Comparison of ENCODE assay signal across 15 cellular contexts in genomic region chr2:240494194-240494793, GRCh38. TPM values are rescaled to one million over a fixed set of nuclear protein-coding genes. Genes with fewer than 3 reads are reported as not detected.
DNase-seq lines count a peak whose midpoint lies in the region; TF ChIP-seq lines count a peak whose summit lies in the region.
"Had no signal": no experiment of that assay in that cellular context is flagged by ENCODE, and none has a peak within 500 bp of the region (broad histone marks: within the 10 kb centered on the region; RNA-seq: fewer than 3 reads in every experiment).

No MANE protein-coding gene starts in this region.

- H3K14ac ChIP-seq in neuronal stem cell (ENCODE audit: low read length) = no peak overlapping the region

- H3K27me3 ChIP-seq in BLaER1 (no peaks in the 10 kb centered on the region), neuronal stem cell (ENCODE audit: control insufficient read depth in 3 of 3, insufficient read depth in 3 of 3, low read depth in 1 of 3, low read length in 3 of 3) (no peaks in the 10 kb centered on the region)

- peaks cover 2% of the 10 kb centered on the region for H3K79me1 ChIP-seq in neuronal stem cell (ENCODE audit: low read depth, low read length)

- in situ Hi-C loops in KBM-7 (cut with MboI; ENCODE audit: low pct_unique_long_range_greater_than_20kb, low sequenced_read_pairs) = no loop called here

- H3K9ac ChIP-seq in BLaER1 (no peak overlapping the region), neuronal stem cell (ENCODE audit: low read depth, low read length, poor library complexity) (no peak overlapping the region)
- H3K9ac ChIP-seq: GM23248 had no signal

- H3K4me2 ChIP-seq in BLaER1 (no peak overlapping the region), neuronal stem cell (ENCODE audit: insufficient read depth, low read length, poor library complexity, severe bottlenecking) (no peak overlapping the region)

- peaks cover 37% of the 10 kb centered on the region for H3K9me3 Mint-ChIP-seq in osteocyte (ENCODE audit: unreplicated experiment)

- no peak overlapping the region for H3K4me3 Mint-ChIP-seq in osteocyte (ENCODE audit: unreplicated experiment)
- H3K4me3 Mint-ChIP-seq: CD4-positive, alpha-beta T cell had no signal

- H3K27ac ChIP-seq in BLaER1 (no peak overlapping the region), neuronal stem cell (replicated peaks; ENCODE audit: low read length) (no peak overlapping the region)
- H3K27ac ChIP-seq: GM23248 had no signal

- H2BK15ac ChIP-seq in neuronal stem cell (ENCODE audit: low read length) = no peak overlapping the region

- H3K27ac Mint-ChIP-seq in osteocyte (ENCODE audit: unreplicated experiment) = no peak overlapping the region
- H3K27ac Mint-ChIP-seq: CD4-positive, alpha-beta T cell had no signal

- no peaks in the 10 kb centered on the region for H3K4me1 Mint-ChIP-seq in osteocyte (ENCODE audit: unreplicated experiment)

- no peak overlapping the region for H4K8ac ChIP-seq in neuronal stem cell (ENCODE audit: low read depth, low read length)

- peaks cover 34% of the 10 kb centered on the region for H3K36me3 Mint-ChIP-seq in osteocyte (ENCODE audit: unreplicated experiment)

- no peak overlapping the region for H2BK5ac ChIP-seq in neuronal stem cell (ENCODE audit: low read length)

- H3K36me3 ChIP-seq in BLaER1 (peaks cover 73% of the 10 kb centered on the region), neuronal stem cell (replicated peaks in 1 of 2; ENCODE audit: control insufficient read depth in 2 of 2, insufficient read depth in 2 of 2, low read length in 2 of 2) (peaks cover 0 to 28% of the 10 kb centered on the region in 2 donors)

- H3K4me1 ChIP-seq in BLaER1 (no peaks in the 10 kb centered on the region), neuronal stem cell (ENCODE audit: control insufficient read depth in 2 of 2, insufficient read depth in 1 of 2, low read depth in 1 of 2, low read length in 2 of 2) (no peaks in the 10 kb centered on the region)

- no peak overlapping the region for H4K91ac ChIP-seq in neuronal stem cell (ENCODE audit: low read depth, low read length, poor library complexity)

- no peak overlapping the region for H2AK5ac ChIP-seq in neuronal stem cell (ENCODE audit: low read depth, low read length)

- H3K27me3 Mint-ChIP-seq in osteocyte (ENCODE audit: unreplicated experiment) = no peaks in the 10 kb centered on the region
- H3K27me3 Mint-ChIP-seq: CD4-positive, alpha-beta T cell had no signal

- H2AFZ ChIP-seq in neuronal stem cell (ENCODE audit: low read length) = no peak overlapping the region
- H2AFZ ChIP-seq: GM23248 had no signal

- H3K18ac ChIP-seq in neuronal stem cell (ENCODE audit: low read length) = no peak overlapping the region

- H3K4me3 ChIP-seq in BLaER1 = peak overlapping the region; percentile 25; the same call in 1 of the 2 replicates
- H3K4me3 ChIP-seq in neuronal stem cell (ENCODE audit: low read length in 2 of 2) = peak overlapping the region in 1 of 2 donors; percentile 47
- H3K4me3 ChIP-seq: GM23248 had no signal

- no peaks in the 10 kb centered on the region for H4K20me1 ChIP-seq in BLaER1

- DNase-seq in GM10248 (ENCODE audit: extremely low spot score) (peak; percentile 5), hepatic stellate cell (ENCODE audit: low spot score) (peak; percentile 0), osteocyte (ENCODE audit: extremely low spot score, unreplicated experiment) (peak; percentile 63), NCI-H526 (lab: John Stamatoyannopoulos, UW) (no peak), KBM-7 (no peak), neuronal stem cell (ENCODE audit: low spot score) (no peak)
- no peak for DNase-seq in activated CD4-positive, alpha-beta T cell treated with anti-CD3 and anti-CD28 coated beads for 4 hours
- DNase-seq: ACHN; C1 segment of cervical spinal cord; Calu3; CD4-positive, alpha-beta T cell; DMS79 treated with DMSO at 0.1 percent for 48 hours; EL had no signal

- H3K4ac ChIP-seq in neuronal stem cell (ENCODE audit: low read length) = no peak overlapping the region

- POLR2A ChIA-PET in GM10248 (lab: Yijun Ruan, JAX) = no interaction called here

- TF ChIP-seq CTCF in GM10248 (IDR thresholded peaks at IDR 0.05; ENCODE audit: control extremely low read depth, extremely low read depth, low read depth, missing control alignments) (no peak), osteocyte (IDR thresholded peaks at IDR 0.05) (no peak)

- no peak overlapping the region for H2BK12ac ChIP-seq in neuronal stem cell (ENCODE audit: low read length)

- WGBS in neuronal stem cell (ENCODE audit: extremely low coverage in 2 of 2, insufficient read length in 2 of 2, insufficient replicate concordance in 1 of 2), 2 donors = no CpG with 5 or more reads among the region's 1 CpG

- CTCF ChIA-PET in GM10248 (lab: Yijun Ruan, JAX) = interaction anchor here (1.4 to 5.4 kb wide), 2 partner anchors 14 to 19 kb away, joined by 4 to 35 read pairs; no protein-coding TSS in a partner anchor

- H2BK120ac ChIP-seq in neuronal stem cell (ENCODE audit: low read depth, low read length) = no peak overlapping the region

- no peak overlapping the region for H3K23ac ChIP-seq in neuronal stem cell (ENCODE audit: low read depth, low read length, poor library complexity)

- H3K9me3 ChIP-seq in BLaER1 = peaks cover 61% of the 10 kb centered on the region
- H3K9me3 ChIP-seq in neuronal stem cell (replicated peaks in 1 of 2; ENCODE audit: control insufficient read depth in 2 of 2, insufficient read depth in 1 of 2, low read depth in 1 of 2, low read length in 2 of 2) = peaks cover 5 to 21% of the 10 kb centered on the region in 2 donors

RNA-seq across cellular contexts. Expression of gene GPC1, which starts 58.8 kb away (rescaled TPM):
- 148 and 149 TPM in 2 replicates for total RNA-seq in osteocyte
- polyA plus RNA-seq in neuronal stem cell (2013, experiment 1 of 2) = 78.0 TPM
- 77.4 TPM for polyA plus RNA-seq in neuronal stem cell (2013, experiment 2 of 2)

Comparison
In these comparisons a context has a peak if more than half of its experiments do, and no peak if none do; other contexts are left out.
1. DNase-seq: peak in GM10248 (single experiment), hepatic stellate cell (single experiment) and osteocyte (single experiment); none in NCI-H526 (0 of 2), activated CD4-positive, alpha-beta T cell treated with anti-CD3 and anti-CD28 coated beads for 4 hours (0 of 2), KBM-7 (single experiment) and neuronal stem cell (single experiment).